Comparison of ENCODE assay signal across 25 cellular contexts in genomic region chr14:50924236-50924635, GRCh38.
"Had no signal": no experiment of that assay in that cellular context is flagged by ENCODE, and none has a peak within 500 bp of the region (broad histone marks: within the 10 kb centered on the region; RNA-seq: fewer than 3 reads in every experiment).

No MANE protein-coding gene starts in this region.

- H3K4me3 ChIP-seq: coronary artery, dorsolateral prefrontal cortex had no signal

- DNase-seq: activated B cell treated with CpG ODN at 0.5 μM for 24 hours; activated CD4-positive, alpha-beta T cell treated with anti-CD3 and anti-CD28 coated beads for 48 hours; activated CD4-positive, alpha-beta T cell treated with anti-CD3 and anti-CD28 coated beads, Interleukin-2, amount 50 U/mL, for 1 hour; activated CD4-positive, alpha-beta T cell treated with anti-CD3 and anti-CD28 coated beads, Interleukin-2, amount 50 U/mL, for 48 hours; activated CD8-positive, alpha-beta memory T cell treated with anti-CD3 and anti-CD28 coated beads for 24 hours; activated CD8-positive, alpha-beta T cell treated with anti-CD3 and anti-CD28 coated beads for 36 hours; activated effector memory CD4-positive, alpha-beta T cell treated with Interleukin-2 at 50 U/mL for 16 hours; activated gamma-delta T cell treated with Interleukin-2 at 50 U/mL for 16 hours; activated naive CD4-positive, alpha-beta T cell treated with anti-CD3 and anti-CD28 coated beads, Interleukin-2, amount 50 U/mL, for 16 hours; activated naive CD4-positive, alpha-beta T cell treated with Interleukin-2 at 50 U/mL for 16 hours; activated T-cell treated with anti-CD3 and anti-CD28 coated beads, Interleukin-2, amount 50 U/mL, for 4 hours; amniotic stem cell; anterior cingulate cortex; brain microvascular endothelial cell; dorsolateral prefrontal cortex; effector memory CD4-positive, alpha-beta T cell; endodermal cell; foreskin fibroblast; head of caudate nucleus; T1000; WERI-Rb-1 had no signal

- H3K36me3 ChIP-seq: WERI-Rb-1 had no signal

- H3K27ac ChIP-seq: brain microvascular endothelial cell, coronary artery, dorsolateral prefrontal cortex, WERI-Rb-1 had no signal

- H3K27me3 ChIP-seq: brain microvascular endothelial cell, dorsolateral prefrontal cortex had no signal

- ATAC-seq: activated CD4-positive, CD25-positive, alpha-beta regulatory T cell treated with anti-CD3 and anti-CD28 coated beads, Interleukin-2, amount 50 U/mL, for 24 hours; activated CD8-positive, alpha-beta T cell treated with anti-CD3 and anti-CD28 coated beads for 36 hours; activated T-cell treated with anti-CD3 and anti-CD28 coated beads, Interleukin-2, amount 50 U/mL, for 4 hours; activated T-helper 17 cell treated with anti-CD3 and anti-CD28 coated beads, Interleukin-2, amount 50 U/mL, for 72 hours; esophagus mucosa had no signal
